Comparison of ENCODE assay signal across 7 cellular contexts in genomic region chr12:52025301-52026172, GRCh38. TPM values are rescaled to one million over a fixed set of nuclear protein-coding genes. Genes with fewer than 3 reads are reported as not detected.
DNase-seq lines count a peak whose midpoint lies in the region; ATAC-seq and TF ChIP-seq lines count a peak whose summit lies in the region.

No MANE protein-coding gene starts in this region.

- peaks cover 3% of the 10 kb centered on the region for H3K27me3 Mint-ChIP-seq in endothelial cell (ENCODE audit: unreplicated experiment)

- peaks cover 11% of the 10 kb centered on the region for H3K4me1 ChIP-seq in HUES64 (ENCODE audit: insufficient read depth, low read length)

- H3K4me3 ChIP-seq in HUES64 (ENCODE audit: low read length) = peak overlapping the region; percentile 52

- ATAC-seq in GM18505 (IDR thresholded peaks at IDR 0.05; ENCODE audit: unreplicated experiment) = peak; percentile 46

- H3K27me3 ChIP-seq in HUES64 (ENCODE audit: insufficient read depth, low read length) = peaks cover 38% of the 10 kb centered on the region

- no peak for TF ChIP-seq POLR2A in GM18505 (IDR thresholded peaks at IDR 0.05; ENCODE audit: borderline replicate concordance, extremely low read depth, insufficient read depth, insufficient read length)

- no peak overlapping the region for H3K27ac ChIP-seq in HUES64 (ENCODE audit: low read depth, low read length)

- H3K4me3 Mint-ChIP-seq in endothelial cell (ENCODE audit: unreplicated experiment) = peak overlapping the region; percentile 63

- 16% methylated on average over 36 of the region's 36 CpGs for WGBS in HUES64

- no peaks in the 10 kb centered on the region for H3K9me3 ChIP-seq in HUES64 (ENCODE audit: insufficient read depth, low read depth, low read length)

- H3K4me1 Mint-ChIP-seq in endothelial cell (ENCODE audit: unreplicated experiment) = peaks cover 10% of the 10 kb centered on the region

- DNase-seq in NOMO-1 treated with dmso at 0.1 percent for 144 hours (lab: John Stamatoyannopoulos, UW; ENCODE audit: unreplicated experiment) = peak; percentile 85
- peak; percentile 63 for DNase-seq in activated CD8-positive, alpha-beta memory T cell treated with anti-CD3 and anti-CD28 coated beads, Interleukin-2, amount 50 U/mL, for 1 hour (ENCODE audit: extremely low read depth)
- peak; percentile 84 for DNase-seq in endothelial cell (ENCODE audit: low spot score)
- peak; percentile 94 for DNase-seq in midbrain (lab: John Stamatoyannopoulos, UW)
- peak; percentile 67 for DNase-seq in stimulated activated CD8-positive, alpha-beta memory T cell treated with anti-CD3 and anti-CD28 coated beads, Interleukin-15, amount 100 ng/mL, for 24 hours (ENCODE audit: low read depth)

- TF ChIP-seq CTCF in endothelial cell (IDR thresholded peaks at IDR 0.05; ENCODE audit: unreplicated experiment) = peak; percentile 99

- H3K27ac Mint-ChIP-seq in endothelial cell (ENCODE audit: unreplicated experiment) = no peak overlapping the region

- no peaks in the 10 kb centered on the region for H3K36me3 Mint-ChIP-seq in endothelial cell (ENCODE audit: low read depth, unreplicated experiment)

- no peaks in the 10 kb centered on the region for H3K9me3 Mint-ChIP-seq in endothelial cell (ENCODE audit: unreplicated experiment)

- H3K9ac ChIP-seq in HUES64 (ENCODE audit: low read depth, low read length) = no peak overlapping the region

- no peaks in the 10 kb centered on the region for H3K36me3 ChIP-seq in HUES64 (ENCODE audit: insufficient read depth, low read length)

RNA-seq across cellular contexts. Expression of gene TAMALIN, which starts 18.8 kb away (rescaled TPM):
- polyA plus RNA-seq in HUES64 (2013, experiment 1 of 2) = 3.0 TPM
- 3.4 TPM for polyA plus RNA-seq in HUES64 (2013, experiment 2 of 2)
- total RNA-seq in endothelial cell (ENCODE audit: unreplicated experiment) = 29.7 TPM

RNA-seq across cellular contexts. Expression of gene NR4A1, which starts 25.7 kb away (rescaled TPM):
- 10.8 TPM for polyA plus RNA-seq in HUES64 (2013, experiment 1 of 2)
- 15.4 TPM for polyA plus RNA-seq in HUES64 (2013, experiment 2 of 2)
- total RNA-seq in endothelial cell (ENCODE audit: unreplicated experiment) = 1.0 TPM

RNA-seq across cellular contexts. Expression of gene ATG101, which starts 44.2 kb away (rescaled TPM):
- 25.8 TPM for polyA plus RNA-seq in HUES64 (2013, experiment 1 of 2)
- polyA plus RNA-seq in HUES64 (2013, experiment 2 of 2) = 27.5 TPM
- total RNA-seq in endothelial cell (ENCODE audit: unreplicated experiment) = 30.6 TPM

RNA-seq across cellular contexts. Expression of gene SMIM41, which starts 54.0 kb away (rescaled TPM):
- not detected for polyA plus RNA-seq in HUES64 (2013, experiment 1 of 2)
- not detected for polyA plus RNA-seq in HUES64 (2013, experiment 2 of 2)
- total RNA-seq in endothelial cell (ENCODE audit: unreplicated experiment) = not detected
